ENCODE assay signal across 8 cellular contexts in genomic region chr7:85041599-85042216, GRCh38.
DNase-seq lines count a peak whose midpoint lies in the region; ATAC-seq and TF ChIP-seq lines count a peak whose summit lies in the region.

No MANE protein-coding gene starts in this region.

- no peaks in the 10 kb centered on the region for H3K4me1 ChIP-seq in iPS DF 6.9 (ENCODE audit: control insufficient read depth, insufficient read depth, low read length)
- peaks cover 0 to 11% (median 0%) of the 10 kb centered on the region in 6 donors for H3K4me1 ChIP-seq in spleen

- H3K4me3 ChIP-seq in GM12865 (ENCODE audit: low read depth, low read length) (no peak overlapping the region), astrocyte of the spinal cord (ENCODE audit: low read depth, low read length) (no peak overlapping the region), iPS DF 6.9 (ENCODE audit: low read length) (no peak overlapping the region), spleen (no peak overlapping the region)

- in situ Hi-C loops in astrocyte of the spinal cord (cut with HindIII; ENCODE audit: low sequenced_read_pairs), result no loop called here

- TF ChIP-seq POLR2A in spleen (IDR thresholded peaks at IDR 0.05), result no peak

- DNase-seq in AG08396 (ENCODE audit: low spot score), result peak; percentile 15
- peak; percentile 71 for DNase-seq in GM12865 (ENCODE audit: low read depth)
- peak; percentile 66 for DNase-seq in NCI-H774 (lab: John Stamatoyannopoulos, UW)
- DNase-seq in astrocyte of the spinal cord (ENCODE audit: low read depth, low spot score), result peak; percentile 74
- DNase-seq in iPS DF 6.9 (ENCODE audit: low read depth, low spot score), result peak; percentile 33
- DNase-seq in spleen, result peak; percentile 65
- no peak for DNase-seq in HuH-7.5 (ENCODE audit: low spot score)

- H3K27me3 ChIP-seq in iPS DF 6.9 (ENCODE audit: control insufficient read depth, insufficient read depth, low read length) (no peaks in the 10 kb centered on the region), spleen (replicated peaks in 1 of 7) (no peaks in the 10 kb centered on the region)

- TF ChIP-seq CTCF in GM12865 (IDR thresholded peaks at IDR 0.05; ENCODE audit: insufficient read depth, low read depth, low read length, missing control alignments) (peak; percentile 62), astrocyte of the spinal cord (IDR thresholded peaks at IDR 0.05; ENCODE audit: low read depth, low read length) (peak; percentile 63), spleen (IDR thresholded peaks at IDR 0.05 in 8 of 11, conservative IDR thresholded peaks at IDR 0.05 in 3 of 11) (peak; percentile 13 to 70 (median 54))

- peak; percentile 65 for ATAC-seq in HG03378 (IDR thresholded peaks at IDR 0.05; ENCODE audit: unreplicated experiment)

- H3K9me3 ChIP-seq in iPS DF 6.9 (ENCODE audit: control insufficient read depth, insufficient read depth, low read length) (no peaks in the 10 kb centered on the region), spleen (no peaks in the 10 kb centered on the region)

- no CpG with 5 or more reads among the region's 6 CpGs for WGBS in iPS DF 6.9 (ENCODE audit: insufficient coverage, insufficient read length)
- 50 to 60% (median 59%) methylated on average over 6 of the region's 6 CpGs for WGBS in spleen, 5 donors

- H3K36me3 ChIP-seq in iPS DF 6.9 (ENCODE audit: control insufficient read depth, insufficient read depth, low read length), result no peaks in the 10 kb centered on the region
- peaks cover 0 to 9% (median 0%) of the 10 kb centered on the region in 6 donors for H3K36me3 ChIP-seq in spleen

- H3K27ac ChIP-seq in iPS DF 6.9 (ENCODE audit: low read length) (no peak overlapping the region), spleen (peak overlapping the region in 1 of 8 donors; percentile 3)

- intact Hi-C loops in spleen (cut with DNase I; ENCODE audit: low total_unique reads), result loop anchor here (10.0 kb wide), 1 partner anchor 513 kb away; no protein-coding TSS in a partner anchor
